In genomic region chr1:100834779-100835645, GRCh38 we compare ENCODE assay signal across 9 cellular contexts. TPM values are rescaled to one million over a fixed set of nuclear protein-coding genes. Genes with fewer than 3 reads are reported as not detected.
A peak's percentile ranks its signal among the peaks of the same experiment; 100 is the strongest.
DNase-seq lines count a peak whose midpoint lies in the region; ATAC-seq and TF ChIP-seq lines count a peak whose summit lies in the region.
"Had no signal": no experiment of that assay in that cellular context is flagged by ENCODE, and none has a peak within 500 bp of the region (broad histone marks: within the 10 kb centered on the region; RNA-seq: fewer than 3 reads in every experiment).

No MANE protein-coding gene starts in this region.

- no peaks in the 10 kb centered on the region for H3K36me3 ChIP-seq in CD4-positive, CD25-positive, alpha-beta regulatory T cell (ENCODE audit: control insufficient read depth, insufficient read depth, low read length)

- no peaks in the 10 kb centered on the region for H3K4me1 ChIP-seq in CD4-positive, CD25-positive, alpha-beta regulatory T cell (ENCODE audit: control insufficient read depth, insufficient read depth, low read length, poor library complexity, severe bottlenecking)

- peaks cover 27% of the 10 kb centered on the region for H3K27me3 Mint-ChIP-seq in CD4-positive, CD25-positive, alpha-beta regulatory T cell
- peaks cover 4 to 9% of the 10 kb centered on the region in 2 donors for H3K27me3 Mint-ChIP-seq in stimulated activated naive B cell treated with anti-CD40 and anti-IgM and Interleukin-4, amounts not matched to agents 10 μg/mL and 1 μg/mL and 100 μg/mL, for 72 hours

- H3K4me3 ChIP-seq in CD4-positive, CD25-positive, alpha-beta regulatory T cell (ENCODE audit: low read depth, low read length) = no peak overlapping the region
- no peak overlapping the region for H3K4me3 ChIP-seq in LNCaP clone FGC (ENCODE audit: low read depth, low read length)
- H3K4me3 ChIP-seq in cardiac fibroblast (replicated peaks in 1 of 2; ENCODE audit: low read depth in 2 of 2, low read length in 2 of 2) = no peak overlapping the region

- no peak overlapping the region for H3K27ac ChIP-seq in CD4-positive, CD25-positive, alpha-beta regulatory T cell (ENCODE audit: insufficient read depth, low read length, poor library complexity, severe bottlenecking)

- no peak overlapping the region for H3K4me3 Mint-ChIP-seq in CD4-positive, CD25-positive, alpha-beta regulatory T cell
- H3K4me3 Mint-ChIP-seq in stimulated activated naive B cell treated with anti-CD40 and anti-IgM and Interleukin-4, amounts not matched to agents 10 μg/mL and 1 μg/mL and 100 μg/mL, for 72 hours = no peak overlapping the region
- H3K4me3 Mint-ChIP-seq: IgD-negative memory B cell had no signal

- peaks cover 3% of the 10 kb centered on the region for H3K27me3 ChIP-seq in CD4-positive, CD25-positive, alpha-beta regulatory T cell (ENCODE audit: control insufficient read depth, insufficient read depth, low read length)

- peak in 2 of 3 donors; percentile 3 to 36 for DNase-seq in CD4-positive, CD25-positive, alpha-beta regulatory T cell
- DNase-seq in LNCaP clone FGC (ENCODE audit: low read depth) (no peak), cardiac fibroblast (ENCODE audit: low read depth in 2 of 2) (peak; percentile 6 to 31), NOMO-1 treated with DMSO at 0.1 percent for 48 hours (lab: John Stamatoyannopoulos, UW; ENCODE audit: unreplicated experiment) (no peak)
- DNase-seq in stimulated activated naive B cell treated with anti-CD40 and anti-IgM and Interleukin-4, amounts not matched to agents 10 μg/mL and 1 μg/mL and 100 μg/mL, for 72 hours = no peak
- DNase-seq in activated effector memory CD4-positive, alpha-beta T cell treated with Interleukin-2 at 50 U/mL for 16 hours = no peak

- H3K27ac Mint-ChIP-seq in CD4-positive, CD25-positive, alpha-beta regulatory T cell = no peak overlapping the region
- no peak overlapping the region for H3K27ac Mint-ChIP-seq in stimulated activated naive B cell treated with anti-CD40 and anti-IgM and Interleukin-4, amounts not matched to agents 10 μg/mL and 1 μg/mL and 100 μg/mL, for 72 hours
- H3K27ac Mint-ChIP-seq: IgD-negative memory B cell had no signal

- H3K4me1 Mint-ChIP-seq in CD4-positive, CD25-positive, alpha-beta regulatory T cell = peaks cover 0 to 4% (median 0%) of the 10 kb centered on the region in 4 donors
- peaks cover 5 to 6% of the 10 kb centered on the region in 2 donors for H3K4me1 Mint-ChIP-seq in stimulated activated naive B cell treated with anti-CD40 and anti-IgM and Interleukin-4, amounts not matched to agents 10 μg/mL and 1 μg/mL and 100 μg/mL, for 72 hours

- no peaks in the 10 kb centered on the region for H3K36me3 Mint-ChIP-seq in CD4-positive, CD25-positive, alpha-beta regulatory T cell
- no peaks in the 10 kb centered on the region for H3K36me3 Mint-ChIP-seq in stimulated activated naive B cell treated with anti-CD40 and anti-IgM and Interleukin-4, amounts not matched to agents 10 μg/mL and 1 μg/mL and 100 μg/mL, for 72 hours
- H3K36me3 Mint-ChIP-seq: IgD-negative memory B cell had no signal

- no peaks in the 10 kb centered on the region for H3K9me3 Mint-ChIP-seq in CD4-positive, CD25-positive, alpha-beta regulatory T cell
- no peaks in the 10 kb centered on the region for H3K9me3 Mint-ChIP-seq in stimulated activated naive B cell treated with anti-CD40 and anti-IgM and Interleukin-4, amounts not matched to agents 10 μg/mL and 1 μg/mL and 100 μg/mL, for 72 hours
- H3K9me3 Mint-ChIP-seq: IgD-negative memory B cell had no signal

- no peak for ATAC-seq in CD4-positive, CD25-positive, alpha-beta regulatory T cell (ENCODE audit: low read depth in 2 of 2)
- peak; percentile 65 for ATAC-seq in GM18870 (IDR thresholded peaks at IDR 0.05; ENCODE audit: unreplicated experiment)
- peak; percentile 45 to 46 for ATAC-seq in stimulated activated naive B cell treated with anti-CD40 and anti-IgM and Interleukin-4, amounts not matched to agents 10 μg/mL and 1 μg/mL and 100 μg/mL, for 72 hours (replicated peaks)
- no peak for ATAC-seq in HG02610 (IDR thresholded peaks at IDR 0.05; ENCODE audit: unreplicated experiment)

- 0 out of 2 replicates have a peak, but pooled peaks have one; percentile 28 for TF ChIP-seq CTCF in LNCaP clone FGC (IDR thresholded peaks at IDR 0.05; ENCODE audit: control insufficient read depth, extremely low read depth, insufficient read depth)
- peak; percentile 43 for TF ChIP-seq CTCF in cardiac fibroblast (IDR thresholded peaks at IDR 0.05; ENCODE audit: low read depth, low read length)

- no peaks in the 10 kb centered on the region for H3K9me3 ChIP-seq in CD4-positive, CD25-positive, alpha-beta regulatory T cell (ENCODE audit: control insufficient read depth in 2 of 2, low read length in 2 of 2)

RNA-seq across cellular contexts. Expression of gene EXTL2, which starts 59.6 kb away (rescaled TPM):
- 1.6 TPM for total RNA-seq in CD4-positive, CD25-positive, alpha-beta regulatory T cell
- 1 to 10 TPM in 2 of 4 donors, under 1 TPM in 2; 0.91 to 2.7 (median 1.3) TPM for polyA plus RNA-seq in CD4-positive, CD25-positive, alpha-beta regulatory T cell

Comparison
In these comparisons a context has a peak if more than half of its experiments do, and no peak if none do; other contexts are left out.
1. ATAC-seq: peak in GM18870 (single experiment) and stimulated activated naive B cell treated with anti-CD40 and anti-IgM and Interleukin-4, amounts not matched to agents 10 μg/mL and 1 μg/mL and 100 μg/mL, for 72 hours (2 of 2); none in CD4-positive, CD25-positive, alpha-beta regulatory T cell (0 of 2) and HG02610 (single experiment).
2. DNase-seq: peak in CD4-positive, CD25-positive, alpha-beta regulatory T cell (2 of 3) and cardiac fibroblast (2 of 2); none in LNCaP clone FGC (single experiment), stimulated activated naive B cell treated with anti-CD40 and anti-IgM and Interleukin-4, amounts not matched to agents 10 μg/mL and 1 μg/mL and 100 μg/mL, for 72 hours (single experiment), activated effector memory CD4-positive, alpha-beta T cell treated with Interleukin-2 at 50 U/mL for 16 hours (single experiment) and NOMO-1 treated with DMSO at 0.1 percent for 48 hours (single experiment).